24 cellular contexts compared by ENCODE assay signal in genomic region chr9:102360846-102361245, GRCh38.
"Had no signal": no experiment of that assay in that cellular context is flagged by ENCODE, and none has a peak within 500 bp of the region (broad histone marks: within the 10 kb centered on the region; RNA-seq: fewer than 3 reads in every experiment).

No MANE protein-coding gene starts in this region.

- H3K36me3 ChIP-seq: esophagus muscularis mucosa, gastrocnemius medialis, heart left ventricle, left lung, lower lobe of right lung had no signal

- H3K4me1 Mint-ChIP-seq: immature natural killer cell, naive B cell had no signal

- H3K27ac Mint-ChIP-seq: immature natural killer cell, naive B cell had no signal

- H3K27ac ChIP-seq: coronary artery, dorsolateral prefrontal cortex, esophagus muscularis mucosa, foreskin keratinocyte, gastrocnemius medialis, heart left ventricle, hepatocyte, left lung, lower lobe of right lung had no signal

- H3K36me3 Mint-ChIP-seq: immature natural killer cell, naive B cell had no signal

- H3K9me3 ChIP-seq: esophagus muscularis mucosa, gastrocnemius medialis had no signal

- H3K4me3 Mint-ChIP-seq: immature natural killer cell, naive B cell had no signal

- FAIRE-seq: colon, endothelial cell of umbilical vein, kidney had no signal

- DNase-seq: dermis blood vessel endothelial cell; dorsolateral prefrontal cortex; effector CD4-positive, alpha-beta T cell; effector memory CD4-positive, alpha-beta T cell; foreskin keratinocyte; gastrocnemius medialis; heart left ventricle; hypothalamus; immature natural killer cell; islet precursor cell; kidney; kidney glomerular epithelial cell; left colon; left lung; left ventricle myocardium superior; lower lobe of right lung; mesendoderm; mucosa of descending colon; naive B cell had no signal

- H3K4me3 ChIP-seq: coronary artery, dorsolateral prefrontal cortex, esophagus muscularis mucosa, gastrocnemius medialis, heart left ventricle, hepatocyte, left lung, lower lobe of right lung, mucosa of descending colon had no signal

- H3K4me1 ChIP-seq: esophagus muscularis mucosa, foreskin keratinocyte, gastrocnemius medialis, heart left ventricle, left lung, lower lobe of right lung had no signal

- H3K27me3 ChIP-seq: dorsolateral prefrontal cortex, esophagus muscularis mucosa, foreskin keratinocyte, gastrocnemius medialis, heart left ventricle, hepatocyte, left lung had no signal

- ATAC-seq: foreskin keratinocyte, gastrocnemius medialis, heart left ventricle, left colon, left lung, left ventricle myocardium superior, lower lobe of right lung, mucosa of descending colon had no signal

- H3K27me3 Mint-ChIP-seq: naive B cell had no signal
